ENCODE assay signal across 9 cellular contexts in the genomic region with DNA sequence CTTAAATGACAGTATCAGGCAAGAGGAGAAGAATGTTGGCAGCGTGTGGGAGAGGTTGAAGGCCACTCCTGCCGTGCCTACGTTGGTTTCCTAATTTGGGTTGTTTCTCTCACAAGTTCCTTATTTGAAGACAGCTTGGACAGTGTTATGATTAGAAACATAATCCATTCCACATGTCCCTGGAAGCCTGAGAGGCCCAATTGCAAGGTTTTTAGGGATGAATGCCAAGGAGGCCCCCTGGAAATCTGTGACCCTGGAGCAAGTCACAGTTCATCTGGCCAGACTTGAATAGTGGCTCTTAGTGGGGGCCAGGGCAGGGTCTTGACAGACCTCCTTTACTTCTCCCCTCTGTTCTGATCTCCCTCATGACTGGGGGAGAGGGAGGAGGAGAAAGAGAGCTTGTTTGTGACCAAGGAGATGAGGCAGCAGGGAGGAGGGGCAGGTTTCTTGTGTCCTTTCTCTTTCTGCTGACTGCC.
DNase-seq lines count a peak whose midpoint lies in the region; ATAC-seq and TF ChIP-seq lines count a peak whose summit lies in the region.
"Had no signal": no experiment of that assay in that cellular context is flagged by ENCODE, and none has a peak within 500 bp of the region (broad histone marks: within the 10 kb centered on the region; RNA-seq: fewer than 3 reads in every experiment).

No MANE protein-coding gene starts in this region.

- H3K36me3 Mint-ChIP-seq in HFFc6 (ENCODE audit: low read depth): no peaks in the 10 kb centered on the region; the same call in 1 of the 2 replicates
- H3K36me3 Mint-ChIP-seq in brain: no peaks in the 10 kb centered on the region

- H3K27ac Mint-ChIP-seq in HFFc6 (peak overlapping the region; percentile 17; the same call in 1 of the 2 replicates), brain (peak overlapping the region in 3 of 5 experiments; percentile 28 to 83 (median 76))

- peaks cover 54% of the 10 kb centered on the region for H3K4me1 Mint-ChIP-seq in HFFc6 (ENCODE audit: low read depth)
- peaks cover 57% of the 10 kb centered on the region for H3K4me1 Mint-ChIP-seq in brain

- H3K9me3 Mint-ChIP-seq in HFFc6 (no peaks in the 10 kb centered on the region), brain (peaks cover 0 to 10% (median 0%) of the 10 kb centered on the region in 5 experiments)

- H3K27me3 Mint-ChIP-seq in HFFc6 (ENCODE audit: insufficient read depth): no peaks in the 10 kb centered on the region
- H3K27me3 Mint-ChIP-seq in brain: no peaks in the 10 kb centered on the region

- H3K4me3 Mint-ChIP-seq in HFFc6 (no peak overlapping the region), brain (no peak overlapping the region)

- DNase-seq in HFFc6 (no peak), left lobe of liver (ENCODE audit: low spot score) (no peak), stromal cell of bone marrow (ENCODE audit: low read depth) (peak; percentile 49), SW 1271 (lab: John Stamatoyannopoulos, UW) (no peak)
- no peak for DNase-seq in activated effector memory CD4-positive, alpha-beta T cell treated with Interleukin-2 at 50 U/mL for 16 hours

- TF ChIP-seq CTCF in HFFc6 (IDR thresholded peaks at IDR 0.05) (no peak), brain (conservative IDR thresholded peaks at IDR 0.05) (no peak)

- peak; percentile 67 for ATAC-seq in left lobe of liver
- no peak for ATAC-seq in GM18517 (IDR thresholded peaks at IDR 0.05; ENCODE audit: unreplicated experiment)
- no peak for ATAC-seq in HG02571 (IDR thresholded peaks at IDR 0.05; ENCODE audit: unreplicated experiment)
- ATAC-seq: esophagus mucosa had no signal
